In genomic region chr4:86965019-86965976, GRCh38 we compare ENCODE assay signal across 11 cellular contexts. TPM values are rescaled to one million over a fixed set of nuclear protein-coding genes. Genes with fewer than 3 reads are reported as not detected.
DNase-seq lines count a peak whose midpoint lies in the region; ATAC-seq, FAIRE-seq and TF ChIP-seq lines count a peak whose summit lies in the region.
"Had no signal": no experiment of that assay in that cellular context is flagged by ENCODE, and none has a peak within 500 bp of the region (broad histone marks: within the 10 kb centered on the region; RNA-seq: fewer than 3 reads in every experiment).

No MANE protein-coding gene starts in this region.

- no peak overlapping the region for H3K27ac Mint-ChIP-seq in Caco-2 (ENCODE audit: unreplicated experiment)
- H3K27ac Mint-ChIP-seq: type B pancreatic cell had no signal

- peaks cover 6% of the 10 kb centered on the region; the same call in 1 of the 2 replicates for H3K36me3 ChIP-seq in HUES6 (ENCODE audit: control insufficient read depth, insufficient read depth, low read length)
- no peaks in the 10 kb centered on the region; the same call in 1 of the 2 replicates for H3K36me3 ChIP-seq in Caco-2 (ENCODE audit: control insufficient read depth, insufficient read depth, low read length)
- no peaks in the 10 kb centered on the region for H3K36me3 ChIP-seq in transverse colon

- H3K27ac ChIP-seq in A549, result peak overlapping the region in 1 of 2 experiments; percentile 52; a peak in 2 of 6 replicates
- H3K27ac ChIP-seq in HUES6 (ENCODE audit: low read depth, low read length), result 0 out of 2 replicates have a peak overlapping the region, but pooled peaks have one; percentile 29
- no peak overlapping the region for H3K27ac ChIP-seq in transverse colon

- H3K27me3 ChIP-seq in HUES6 (ENCODE audit: control insufficient read depth, insufficient read depth, low read length), result no peaks in the 10 kb centered on the region
- no peaks in the 10 kb centered on the region for H3K27me3 ChIP-seq in Caco-2 (replicated peaks; ENCODE audit: control insufficient read depth, insufficient read depth, low read length)
- no peaks in the 10 kb centered on the region for H3K27me3 ChIP-seq in transverse colon

- no TSS peak for BruUV-seq in Caco-2 (replicated peaks; lab: Mats Ljungman, UMichigan)

- POLR2A ChIA-PET in A549 (lab: Yijun Ruan, JAX) (no interaction called here), Caco-2 (lab: Charles Lee) (no interaction called here)

- TF ChIP-seq CTCF in A549 (IDR thresholded peaks at IDR 0.05) (no peak), Caco-2 (IDR thresholded peaks at IDR 0.05; ENCODE audit: insufficient read depth in 1 of 2, low read depth in 1 of 2, low read length in 1 of 2, severe bottlenecking in 1 of 2, unreplicated experiment in 1 of 2) (no peak), transverse colon (IDR thresholded peaks at IDR 0.05) (no peak)

- TF ChIP-seq RAD21 in A549 (conservative IDR thresholded peaks at IDR 0.05 in 1 of 2, IDR thresholded peaks at IDR 0.05 in 1 of 2), result no peak

- WGBS in A549 (ENCODE audit: missing lambda C conversion rate), result 81% methylated on average over 3 of the region's 3 CpGs
- 77 to 88% methylated on average over 2 to 3 of the region's 3 CpGs for WGBS in transverse colon (ENCODE audit: low coverage in 1 of 2), 2 donors

- ATAC-seq in A549 (no peak), GM18907 (IDR thresholded peaks at IDR 0.05; ENCODE audit: unreplicated experiment) (peak; percentile 58), HG02678 (IDR thresholded peaks at IDR 0.05; ENCODE audit: unreplicated experiment) (peak; percentile 47)

- TF ChIP-seq EP300 in A549 (IDR thresholded peaks at IDR 0.05), result no peak
- no peak for TF ChIP-seq EP300 in transverse colon (IDR thresholded peaks at IDR 0.05; ENCODE audit: low read depth)

- H3K4me3 ChIP-seq in A549, result no peak overlapping the region
- no peak overlapping the region for H3K4me3 ChIP-seq in HUES6 (ENCODE audit: low read depth, low read length)
- H3K4me3 ChIP-seq in Caco-2 (ENCODE audit: low read depth, low read length), result no peak overlapping the region
- H3K4me3 ChIP-seq in transverse colon, result no peak overlapping the region

- peaks cover 60% of the 10 kb centered on the region for H3K4me1 ChIP-seq in A549
- peaks cover 72% of the 10 kb centered on the region for H3K4me1 ChIP-seq in HUES6 (ENCODE audit: control insufficient read depth, insufficient read depth, low read length)
- peaks cover 13% of the 10 kb centered on the region for H3K4me1 ChIP-seq in Caco-2
- peaks cover 8 to 37% (median 27%) of the 10 kb centered on the region in 4 donors for H3K4me1 ChIP-seq in transverse colon

- FAIRE-seq in A549 (lab: Jason Lieb, UNC), result no peak
- FAIRE-seq: bronchial epithelial cell had no signal

- H3K4me3 Mint-ChIP-seq in Caco-2 (ENCODE audit: unreplicated experiment), result no peak overlapping the region
- H3K4me3 Mint-ChIP-seq: type B pancreatic cell had no signal

- no peaks in the 10 kb centered on the region for H3K9me3 ChIP-seq in A549
- no peaks in the 10 kb centered on the region for H3K9me3 ChIP-seq in HUES6 (ENCODE audit: control insufficient read depth, insufficient read depth, low read depth, low read length)
- no peaks in the 10 kb centered on the region for H3K9me3 ChIP-seq in Caco-2
- H3K9me3 ChIP-seq in transverse colon, result no peaks in the 10 kb centered on the region

- no peak overlapping the region for H3K9ac ChIP-seq in HUES6 (ENCODE audit: low read length)

- in situ Hi-C loops in transverse colon (cut with MboI; ENCODE audit: low pct_ligation_motif_present in 1 of 4, low pct_unique_long_range_greater_than_20kb in 1 of 4, low sequenced_read_pairs in 3 of 4), result no loop called here

- no peaks in the 10 kb centered on the region for H3K27me3 Mint-ChIP-seq in Caco-2 (ENCODE audit: insufficient read depth, unreplicated experiment)
- H3K27me3 Mint-ChIP-seq: type B pancreatic cell had no signal

- no peaks in the 10 kb centered on the region for H3K9me3 Mint-ChIP-seq in Caco-2 (ENCODE audit: unreplicated experiment)
- H3K9me3 Mint-ChIP-seq: type B pancreatic cell had no signal

- CTCF ChIA-PET in A549 (lab: Yijun Ruan, JAX) (interaction anchor here (0.6 kb wide), 1 partner anchor 23 kb away, joined by 3 read pairs; no protein-coding TSS in a partner anchor), Caco-2 (lab: Charles Lee) (no interaction called here)

- TF ChIP-seq POLR2A in A549 (IDR thresholded peaks at IDR 0.05; ENCODE audit: low read length) (no peak), transverse colon (IDR thresholded peaks at IDR 0.05) (no peak)

- peak overlapping the region; percentile 21; the same call in 1 of the 3 replicates for H3K4me2 ChIP-seq in A549

- H3K4me1 Mint-ChIP-seq in Caco-2 (ENCODE audit: low read depth, unreplicated experiment), result peaks cover 8% of the 10 kb centered on the region

- intact Hi-C loops in Caco-2 (cut with micrococcal nuclease; ENCODE audit: unreplicated experiment) (no loop called here), transverse colon (cut with DNase I; ENCODE audit: low total_unique reads) (no loop called here)

- DNase-seq in A549 (ENCODE audit: low read depth in 1 of 2, low spot score in 1 of 2) (no peak), SK-N-DZ (ENCODE audit: low spot score) (no peak), Caco-2 (no peak), transverse colon (no peak), ureter (ENCODE audit: low spot score) (no peak)
- DNase-seq: NCI-H146 had no signal

- no peaks in the 10 kb centered on the region for H3K36me3 Mint-ChIP-seq in Caco-2 (ENCODE audit: insufficient read depth, unreplicated experiment)
- H3K36me3 Mint-ChIP-seq: type B pancreatic cell had no signal

TF ChIP-seq in A549, 52 proteins besides CTCF, POLR2A, EP300 and RAD21:
- TF ChIP-seq ESRRA (IDR thresholded peaks at IDR 0.05; ENCODE audit: borderline replicate concordance, low read length), result no peak
- no peak for TF ChIP-seq PBX3 (IDR thresholded peaks at IDR 0.05)
TF ChIP-seq in A549: peak in this region for 0.

RNA-seq across cellular contexts. Expression of gene AFF1, which starts 30.5 kb away (rescaled TPM):
- 15.4 and 29.8 TPM in 2 replicates for polyA plus RNA-seq in A549 (2011; rRNA removed)
- polyA plus RNA-seq in A549 (2012; cell fraction: cytosol; rRNA removed), result 4.5 and 5.5 TPM in 2 replicates
- 3.8 and 7.8 TPM in 2 replicates for polyA plus RNA-seq in A549 (2012; cell fraction: nucleus; rRNA removed)
- polyA plus RNA-seq in A549 (2017; fragmentation: RNase III; extraction: RNeasy Plus Mini Kit Qiagen cat#74134 plus additional on column Dnase treatment), result 11.3 to 13.7 TPM (median 12.2 TPM) in 3 replicates
- polyA minus RNA-seq in A549 (2011; rRNA and poly(A)+ RNA removed), result 55.6 and 59.6 TPM in 2 replicates
- 4.8 and 5.3 TPM in 2 replicates for polyA plus RNA-seq in SK-N-DZ (2014; cell fraction: cytosol; rRNA removed)
- polyA plus RNA-seq in SK-N-DZ (2014; cell fraction: nucleus; rRNA removed), result 6.0 and 7.0 TPM in 2 replicates
- 45.2 and 48.3 TPM in 2 replicates for total RNA-seq in Caco-2 (2022)
- 100 to 1,000 TPM in 1 of 4 donors, 10 to 100 TPM in 3; 77.1 to 151 (median 97.0) TPM for total RNA-seq in transverse colon
- 194 TPM for total RNA-seq in ureter

Comparison
In these comparisons a context has a peak if more than half of its experiments do, and no peak if none do; other contexts are left out.
1. ATAC-seq: peak in GM18907 (single experiment) and HG02678 (single experiment); none in A549 (0 of 2).